Comparison of ENCODE assay signal across 1 cellular context in the genomic region with DNA sequence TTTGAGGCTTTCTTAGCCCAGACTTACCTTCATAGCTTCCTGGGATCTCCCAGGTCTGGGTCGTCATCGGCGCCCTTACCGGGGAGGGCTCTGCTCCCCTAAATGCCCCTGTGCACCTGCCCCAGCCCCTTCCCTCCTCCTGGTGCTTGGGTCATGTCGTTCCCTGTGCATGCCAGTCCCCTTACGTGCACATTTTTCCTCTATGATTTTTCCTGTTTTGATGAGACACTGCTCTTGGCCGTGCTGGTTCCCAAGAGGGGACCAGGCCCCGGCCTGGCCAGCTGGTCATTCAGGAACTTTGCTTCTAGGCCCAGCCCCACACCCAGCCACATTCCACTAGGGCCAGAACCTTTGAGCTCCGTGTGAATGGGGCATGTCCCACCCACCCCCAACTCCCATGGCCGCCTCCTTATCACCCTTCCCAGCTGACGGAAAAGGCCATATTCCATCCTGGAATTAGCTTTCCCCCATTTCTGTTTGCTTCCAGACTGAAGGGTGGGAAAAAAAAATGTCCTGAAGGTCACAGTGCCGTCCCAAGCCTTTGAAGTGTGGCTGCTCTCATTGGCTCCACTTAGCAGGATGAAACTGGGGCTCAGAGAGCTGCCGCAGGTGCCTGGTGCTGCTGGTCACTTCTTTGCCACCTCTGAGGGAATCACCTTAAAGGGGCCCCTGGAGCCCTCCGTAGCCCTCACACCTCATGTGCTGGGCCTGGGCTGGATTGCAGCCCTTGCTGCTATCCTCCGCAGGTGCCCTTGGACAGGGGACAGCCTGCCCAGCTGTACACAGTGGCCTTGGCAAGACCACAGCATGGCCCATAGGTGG.
TF ChIP-seq lines count a peak whose summit lies in the region.

No MANE protein-coding gene starts in this region.

TF ChIP-seq in HepG2, 621 proteins besides CTCF, POLR2A, EP300 and RAD21 (continued from another document and continues in another):
- peak; percentile 63; the same call in 1 of the 2 replicates for TF ChIP-seq ZNF318 (CRISPR knock-in tag; IDR thresholded peaks at IDR 0.05)
- TF ChIP-seq GMEB2 (CRISPR knock-in tag; IDR thresholded peaks at IDR 0.05; ENCODE audit: low read depth): no peak
- peak; percentile 37; the same call in 1 of the 2 replicates for TF ChIP-seq KDM5A (IDR thresholded peaks at IDR 0.05; ENCODE audit: borderline replicate concordance, low read length)
- TF ChIP-seq, protein P1, sequence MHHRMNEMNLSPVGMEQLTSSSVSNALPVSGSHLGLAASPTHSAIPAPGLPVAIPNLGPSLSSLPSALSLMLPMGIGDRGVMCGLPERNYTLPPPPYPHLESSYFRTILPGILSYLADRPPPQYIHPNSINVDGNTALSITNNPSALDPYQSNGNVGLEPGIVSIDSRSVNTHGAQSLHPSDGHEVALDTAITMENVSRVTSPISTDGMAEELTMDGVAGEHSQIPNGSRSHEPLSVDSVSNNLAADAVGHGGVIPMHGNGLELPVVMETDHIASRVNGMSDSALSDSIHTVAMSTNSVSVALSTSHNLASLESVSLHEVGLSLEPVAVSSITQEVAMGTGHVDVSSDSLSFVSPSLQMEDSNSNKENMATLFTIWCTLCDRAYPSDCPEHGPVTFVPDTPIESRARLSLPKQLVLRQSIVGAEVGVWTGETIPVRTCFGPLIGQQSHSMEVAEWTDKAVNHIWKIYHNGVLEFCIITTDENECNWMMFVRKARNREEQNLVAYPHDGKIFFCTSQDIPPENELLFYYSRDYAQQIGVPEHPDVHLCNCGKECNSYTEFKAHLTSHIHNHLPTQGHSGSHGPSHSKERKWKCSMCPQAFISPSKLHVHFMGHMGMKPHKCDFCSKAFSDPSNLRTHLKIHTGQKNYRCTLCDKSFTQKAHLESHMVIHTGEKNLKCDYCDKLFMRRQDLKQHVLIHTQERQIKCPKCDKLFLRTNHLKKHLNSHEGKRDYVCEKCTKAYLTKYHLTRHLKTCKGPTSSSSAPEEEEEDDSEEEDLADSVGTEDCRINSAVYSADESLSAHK (CRISPR knock-in tag; IDR thresholded peaks at IDR 0.05; ENCODE audit: borderline replicate concordance): no peak
- peak; percentile 28; the same call in 1 of the 2 replicates for TF ChIP-seq JDP2 (CRISPR knock-in tag; IDR thresholded peaks at IDR 0.05; ENCODE audit: borderline replicate concordance)
- no peak for TF ChIP-seq CBX2 (IDR thresholded peaks at IDR 0.05; ENCODE audit: low read depth, low read length)
- TF ChIP-seq CBX2 (CRISPR knock-in tag; IDR thresholded peaks at IDR 0.05; ENCODE audit: low read depth): no peak
- no peak for TF ChIP-seq BCL3 (CRISPR knock-in tag; IDR thresholded peaks at IDR 0.05)
- 0 out of 2 replicates have a peak, but pooled peaks have one; percentile 24 for TF ChIP-seq KDM4B (CRISPR knock-in tag; IDR thresholded peaks at IDR 0.05)
- TF ChIP-seq FOSL2 (CRISPR knock-in tag; IDR thresholded peaks at IDR 0.05): peak; percentile 69; the same call in 1 of the 2 replicates
- TF ChIP-seq ARNT2 (CRISPR knock-in tag; IDR thresholded peaks at IDR 0.05; ENCODE audit: low read depth): peak; percentile 74; the same call in 1 of the 2 replicates
- peak; percentile 74 to 89 for TF ChIP-seq NR2F1 (CRISPR knock-in tag; IDR thresholded peaks at IDR 0.05)
- TF ChIP-seq THAP8 (CRISPR knock-in tag; IDR thresholded peaks at IDR 0.05; ENCODE audit: borderline replicate concordance): no peak
- TF ChIP-seq MBNL3 (CRISPR knock-in tag; conservative IDR thresholded peaks at IDR 0.05): no peak
- no peak for TF ChIP-seq MNT (IDR thresholded peaks at IDR 0.05)
- TF ChIP-seq CHCHD3 (CRISPR knock-in tag; IDR thresholded peaks at IDR 0.05): 0 out of 2 replicates have a peak, but pooled peaks have one; percentile 46
- TF ChIP-seq POGZ (CRISPR knock-in tag; IDR thresholded peaks at IDR 0.05): peak; percentile 75
- no peak for TF ChIP-seq TMF1 (CRISPR knock-in tag; IDR thresholded peaks at IDR 0.05; ENCODE audit: low read depth)
- TF ChIP-seq PRMT3 (CRISPR knock-in tag; IDR thresholded peaks at IDR 0.05; ENCODE audit: borderline replicate concordance, low read depth): 0 out of 2 replicates have a peak, but pooled peaks have one; percentile 68
- peak in 1 of 2 experiments; percentile 60; a peak in 1 of 4 replicates for TF ChIP-seq ATF4 (CRISPR knock-in tag; IDR thresholded peaks at IDR 0.05)
- TF ChIP-seq ZNF770 (CRISPR knock-in tag; IDR thresholded peaks at IDR 0.05): no peak
- TF ChIP-seq ZNF253 (CRISPR knock-in tag; IDR thresholded peaks at IDR 0.05; ENCODE audit: borderline replicate concordance): no peak
- TF ChIP-seq ZFP91 (CRISPR knock-in tag; IDR thresholded peaks at IDR 0.05; ENCODE audit: borderline replicate concordance): peak; percentile 78
- no peak for TF ChIP-seq MAFF (IDR thresholded peaks at IDR 0.05; ENCODE audit: low read depth, low read length)
- TF ChIP-seq, protein P2, sequence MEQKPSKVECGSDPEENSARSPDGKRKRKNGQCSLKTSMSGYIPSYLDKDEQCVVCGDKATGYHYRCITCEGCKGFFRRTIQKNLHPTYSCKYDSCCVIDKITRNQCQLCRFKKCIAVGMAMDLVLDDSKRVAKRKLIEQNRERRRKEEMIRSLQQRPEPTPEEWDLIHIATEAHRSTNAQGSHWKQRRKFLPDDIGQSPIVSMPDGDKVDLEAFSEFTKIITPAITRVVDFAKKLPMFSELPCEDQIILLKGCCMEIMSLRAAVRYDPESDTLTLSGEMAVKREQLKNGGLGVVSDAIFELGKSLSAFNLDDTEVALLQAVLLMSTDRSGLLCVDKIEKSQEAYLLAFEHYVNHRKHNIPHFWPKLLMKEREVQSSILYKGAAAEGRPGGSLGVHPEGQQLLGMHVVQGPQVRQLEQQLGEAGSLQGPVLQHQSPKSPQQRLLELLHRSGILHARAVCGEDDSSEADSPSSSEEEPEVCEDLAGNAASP (CRISPR knock-in tag; IDR thresholded peaks at IDR 0.05; ENCODE audit: borderline replicate concordance): peak; percentile 89
